ENCODE assay signal across 21 cellular contexts in the genomic region with DNA sequence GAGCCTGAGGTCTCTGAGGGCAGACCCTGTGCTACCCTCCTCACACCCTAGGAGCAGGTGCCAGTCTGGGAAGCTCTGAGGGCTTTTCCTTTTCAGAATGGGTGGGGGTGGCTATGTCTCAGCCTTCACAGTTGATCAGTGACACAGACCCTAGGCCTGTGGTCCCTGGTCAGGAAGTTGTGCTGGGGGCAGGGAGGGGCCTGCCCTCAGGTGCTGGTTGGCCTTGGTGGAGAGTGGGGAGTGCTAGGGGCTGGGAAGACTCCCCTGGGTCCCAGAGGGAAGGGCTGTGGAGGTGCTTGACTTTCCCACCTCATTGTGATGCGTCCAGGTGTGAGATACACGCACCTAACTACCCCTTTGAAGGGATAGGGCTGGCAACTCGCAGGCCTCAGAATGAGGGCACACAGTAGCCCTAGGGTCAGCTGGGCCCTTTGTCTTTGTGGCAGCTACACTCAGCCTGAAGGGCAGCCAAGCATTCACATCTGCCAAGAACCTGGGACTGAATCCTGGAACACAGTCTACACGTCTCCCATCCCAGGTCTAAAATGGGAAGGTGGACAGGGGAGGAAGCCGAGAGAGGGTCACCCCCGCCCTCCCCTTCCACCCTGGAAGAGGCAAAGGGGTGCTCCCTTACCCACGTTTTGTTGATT. TPM values are rescaled to one million over a fixed set of nuclear protein-coding genes. Genes with fewer than 3 reads are reported as not detected.
DNase-seq lines count a peak whose midpoint lies in the region; ATAC-seq and TF ChIP-seq lines count a peak whose summit lies in the region.
"Had no signal": no experiment of that assay in that cellular context is flagged by ENCODE, and none has a peak within 500 bp of the region (broad histone marks: within the 10 kb centered on the region; RNA-seq: fewer than 3 reads in every experiment).

No MANE protein-coding gene starts in this region.

- 81 to 83% methylated on average over 3 to 5 of the region's 7 CpGs for WGBS in esophagus squamous epithelium, 2 donors

- peaks cover 8% of the 10 kb centered on the region; the same call in 1 of the 2 replicates for H3F3A ChIP-seq in Loucy (ENCODE audit: low read depth)

- no peaks in the 10 kb centered on the region for H3K9me2 ChIP-seq in Loucy (replicated peaks; ENCODE audit: low read depth, low read length)

- no peak for DNase-seq in activated naive CD8-positive, alpha-beta T cell treated with anti-CD3 and anti-CD28 coated beads, Interleukin-2, amount 10 ng/mL, durations not matched to agents 7 days and 5 days
- no peak for DNase-seq in activated naive CD8-positive, alpha-beta T cell treated with anti-CD3 and anti-CD28 coated beads for 36 hours
- no peak for DNase-seq in esophagus squamous epithelium (lab: John Stamatoyannopoulos, UW)
- DNase-seq in stimulated activated effector memory CD8-positive, alpha-beta T cell treated with anti-CD3 and anti-CD28 coated beads, Interleukin-12 subunit alpha, Interleukin-12 subunit beta, amount 100 ng/mL, for 72 hours (ENCODE audit: low spot score in 2 of 2) = no peak
- DNase-seq in LoVo (ENCODE audit: low spot score) = no peak
- no peak for DNase-seq in activated CD4-positive, CD25-positive, alpha-beta regulatory T cell treated with anti-CD3 and anti-CD28 coated beads, Interleukin-2, amount 50 U/mL, for 72 hours
- DNase-seq: activated CD4-positive, alpha-beta T cell treated with anti-CD3 and anti-CD28 coated beads, Interleukin-2, amount 50 U/mL, for 48 hours; brain microvascular endothelial cell; cortex of kidney; DMS153; MV-4-11; NCI-H1930; NCI-H446 treated with DMSO at 0.1 percent for 48 hours; nephron progenitor cell; psoas muscle; small intestine; stimulated activated CD4-positive, alpha-beta T cell treated with anti-CD3 and anti-CD28 coated beads, Interleukin-4, amount 100 ng/mL, for 4 hours had no signal

- H3K9me3 ChIP-seq in Loucy (ENCODE audit: insufficient read depth, low read depth, low read length) (no peaks in the 10 kb centered on the region), esophagus squamous epithelium (no peaks in the 10 kb centered on the region)
- H3K9me3 ChIP-seq: psoas muscle, vagina had no signal

- H2AFZ ChIP-seq in Loucy (ENCODE audit: low read length) = no peak overlapping the region

- H3K27me3 ChIP-seq in Loucy (ENCODE audit: insufficient read depth, low read length, poor library complexity, severe bottlenecking) = no peaks in the 10 kb centered on the region
- peaks cover 0 to 50% (median 2%) of the 10 kb centered on the region in 4 donors for H3K27me3 ChIP-seq in esophagus squamous epithelium
- H3K27me3 ChIP-seq: brain microvascular endothelial cell, vagina had no signal

- H3K4me1 ChIP-seq in Loucy (ENCODE audit: insufficient read depth, low read length, poor library complexity, severe bottlenecking) (peaks cover 54% of the 10 kb centered on the region), esophagus squamous epithelium (peaks cover 15 to 45% (median 27%) of the 10 kb centered on the region in 3 donors)
- H3K4me1 ChIP-seq: psoas muscle had no signal

- H3K36me3 ChIP-seq in Loucy (ENCODE audit: insufficient read depth, low read length) (no peaks in the 10 kb centered on the region), esophagus squamous epithelium (no peaks in the 10 kb centered on the region)
- H3K36me3 ChIP-seq: brain microvascular endothelial cell, vagina had no signal

- H4K20me1 ChIP-seq in Loucy (ENCODE audit: insufficient read depth, low read length, poor library complexity, severe bottlenecking) = no peaks in the 10 kb centered on the region

- peak overlapping the region; percentile 75 to 90 (median 84) for H3K27ac ChIP-seq in esophagus squamous epithelium
- H3K27ac ChIP-seq: brain microvascular endothelial cell, psoas muscle, vagina had no signal

- intact Hi-C loops in esophagus squamous epithelium (cut with DNase I) = loop anchor here (5.0 to 10.0 kb wide), 2 partner anchors 63 to 224 kb away; no protein-coding TSS in a partner anchor

- H3K4me1 Mint-ChIP-seq in activated naive CD8-positive, alpha-beta T cell treated with anti-CD3 and anti-CD28 coated beads, Interleukin-2, amount 10 ng/mL, durations not matched to agents 7 days and 5 days = peaks cover 24% of the 10 kb centered on the region
- peaks cover 10% of the 10 kb centered on the region for H3K4me1 Mint-ChIP-seq in activated naive CD8-positive, alpha-beta T cell treated with anti-CD3 and anti-CD28 coated beads for 36 hours
- peaks cover 34% of the 10 kb centered on the region for H3K4me1 Mint-ChIP-seq in stimulated activated effector memory CD8-positive, alpha-beta T cell treated with anti-CD3 and anti-CD28 coated beads, Interleukin-12 subunit alpha, Interleukin-12 subunit beta, amount 100 ng/mL, for 72 hours

- POLR2A ChIA-PET in activated naive CD8-positive, alpha-beta T cell treated with anti-CD3 and anti-CD28 coated beads, Interleukin-2, amount 10 ng/mL, durations not matched to agents 7 days and 5 days (lab: Charles Lee) = no interaction called here

- H3K9ac ChIP-seq in Loucy (ENCODE audit: low read depth, low read length, poor library complexity, severe bottlenecking) = peak overlapping the region; percentile 74

- no peaks in the 10 kb centered on the region for H3K36me3 Mint-ChIP-seq in activated naive CD8-positive, alpha-beta T cell treated with anti-CD3 and anti-CD28 coated beads, Interleukin-2, amount 10 ng/mL, durations not matched to agents 7 days and 5 days
- H3K36me3 Mint-ChIP-seq in activated naive CD8-positive, alpha-beta T cell treated with anti-CD3 and anti-CD28 coated beads for 36 hours = no peaks in the 10 kb centered on the region
- H3K36me3 Mint-ChIP-seq in stimulated activated effector memory CD8-positive, alpha-beta T cell treated with anti-CD3 and anti-CD28 coated beads, Interleukin-12 subunit alpha, Interleukin-12 subunit beta, amount 100 ng/mL, for 72 hours = peaks cover 10% of the 10 kb centered on the region
- H3K36me3 Mint-ChIP-seq: IgD-negative memory B cell had no signal

- ATAC-seq in activated naive CD8-positive, alpha-beta T cell treated with anti-CD3 and anti-CD28 coated beads, Interleukin-2, amount 10 ng/mL, durations not matched to agents 7 days and 5 days (ENCODE audit: low read depth) = peak; percentile 29
- ATAC-seq in stimulated activated effector memory CD8-positive, alpha-beta T cell treated with anti-CD3 and anti-CD28 coated beads, Interleukin-12 subunit alpha, Interleukin-12 subunit beta, amount 100 ng/mL, for 72 hours = peak; percentile 56
- ATAC-seq in HG03442 (IDR thresholded peaks at IDR 0.05; ENCODE audit: unreplicated experiment) = no peak

- no peak for TF ChIP-seq CTCF in Loucy (conservative IDR thresholded peaks at IDR 0.05; ENCODE audit: low read length)
- TF ChIP-seq CTCF in esophagus squamous epithelium (IDR thresholded peaks at IDR 0.05) = no peak

- H3K9me3 Mint-ChIP-seq in activated naive CD8-positive, alpha-beta T cell treated with anti-CD3 and anti-CD28 coated beads, Interleukin-2, amount 10 ng/mL, durations not matched to agents 7 days and 5 days = no peaks in the 10 kb centered on the region
- H3K9me3 Mint-ChIP-seq in activated naive CD8-positive, alpha-beta T cell treated with anti-CD3 and anti-CD28 coated beads for 36 hours = no peaks in the 10 kb centered on the region
- no peaks in the 10 kb centered on the region for H3K9me3 Mint-ChIP-seq in stimulated activated effector memory CD8-positive, alpha-beta T cell treated with anti-CD3 and anti-CD28 coated beads, Interleukin-12 subunit alpha, Interleukin-12 subunit beta, amount 100 ng/mL, for 72 hours
- H3K9me3 Mint-ChIP-seq: IgD-negative memory B cell, nephron progenitor cell had no signal

- peaks cover 66% of the 10 kb centered on the region for H3K27me3 Mint-ChIP-seq in activated naive CD8-positive, alpha-beta T cell treated with anti-CD3 and anti-CD28 coated beads, Interleukin-2, amount 10 ng/mL, durations not matched to agents 7 days and 5 days
- H3K27me3 Mint-ChIP-seq in activated naive CD8-positive, alpha-beta T cell treated with anti-CD3 and anti-CD28 coated beads for 36 hours = peaks cover 76% of the 10 kb centered on the region

- no peak overlapping the region for H3K4me3 Mint-ChIP-seq in activated naive CD8-positive, alpha-beta T cell treated with anti-CD3 and anti-CD28 coated beads, Interleukin-2, amount 10 ng/mL, durations not matched to agents 7 days and 5 days
- H3K4me3 Mint-ChIP-seq in activated naive CD8-positive, alpha-beta T cell treated with anti-CD3 and anti-CD28 coated beads for 36 hours = no peak overlapping the region
- peak overlapping the region; percentile 64 for H3K4me3 Mint-ChIP-seq in stimulated activated effector memory CD8-positive, alpha-beta T cell treated with anti-CD3 and anti-CD28 coated beads, Interleukin-12 subunit alpha, Interleukin-12 subunit beta, amount 100 ng/mL, for 72 hours
- H3K4me3 Mint-ChIP-seq: nephron progenitor cell had no signal

- H3K27ac Mint-ChIP-seq in activated naive CD8-positive, alpha-beta T cell treated with anti-CD3 and anti-CD28 coated beads, Interleukin-2, amount 10 ng/mL, durations not matched to agents 7 days and 5 days = no peak overlapping the region
- no peak overlapping the region for H3K27ac Mint-ChIP-seq in activated naive CD8-positive, alpha-beta T cell treated with anti-CD3 and anti-CD28 coated beads for 36 hours
- H3K27ac Mint-ChIP-seq in stimulated activated effector memory CD8-positive, alpha-beta T cell treated with anti-CD3 and anti-CD28 coated beads, Interleukin-12 subunit alpha, Interleukin-12 subunit beta, amount 100 ng/mL, for 72 hours = peak overlapping the region; percentile 92
- H3K27ac Mint-ChIP-seq: IgD-negative memory B cell, nephron progenitor cell had no signal

- no peak for TF ChIP-seq POLR2A in esophagus squamous epithelium (IDR thresholded peaks at IDR 0.05)

- H3K79me2 ChIP-seq in Loucy (ENCODE audit: insufficient read depth, low read length) = no peaks in the 10 kb centered on the region

- H3K4me2 ChIP-seq in Loucy (ENCODE audit: low read depth, low read length, poor library complexity, severe bottlenecking) = peak overlapping the region; percentile 76

- peak overlapping the region; percentile 63 for H3K4me3 ChIP-seq in Loucy (ENCODE audit: low read length, poor library complexity, severe bottlenecking)
- no peak overlapping the region for H3K4me3 ChIP-seq in esophagus squamous epithelium
- H3K4me3 ChIP-seq: psoas muscle, vagina had no signal

RNA-seq across cellular contexts. Expression of a gene that starts 31.2 kb away (rescaled TPM):
- total RNA-seq in activated naive CD8-positive, alpha-beta T cell treated with anti-CD3 and anti-CD28 coated beads, Interleukin-2, amount 10 ng/mL, durations not matched to agents 7 days and 5 days = 10 to 100 TPM; 75.9 to 81.0 TPM
- 100 to 1,000 TPM; 124 to 130 TPM for total RNA-seq in activated naive CD8-positive, alpha-beta T cell treated with anti-CD3 and anti-CD28 coated beads for 36 hours
- 100 to 1,000 TPM in 1 of 4 donors, 10 to 100 TPM in 3; 79.0 to 152 (median 88.3) TPM for total RNA-seq in esophagus squamous epithelium
